29 cellular contexts compared by ENCODE assay signal in genomic region chr15:63124506-63124905, GRCh38.
"Had no signal": no experiment of that assay in that cellular context is flagged by ENCODE, and none has a peak within 500 bp of the region (broad histone marks: within the 10 kb centered on the region; RNA-seq: fewer than 3 reads in every experiment).

No MANE protein-coding gene starts in this region.

- H3K27ac Mint-ChIP-seq: immature natural killer cell; natural killer cell; stimulated activated naive B cell treated with anti-CD40 and anti-IgM and Interleukin-4, amounts not matched to agents 10 μg/mL and 1 μg/mL and 100 μg/mL, for 72 hours had no signal

- H3K4me3 Mint-ChIP-seq: stimulated activated naive B cell treated with anti-CD40 and anti-IgM and Interleukin-4, amounts not matched to agents 10 μg/mL and 1 μg/mL and 100 μg/mL, for 72 hours had no signal

- H3K9me3 ChIP-seq: lower lobe of right lung, pancreas, prostate gland, testis, thyroid gland, vagina had no signal

- H3K27me3 ChIP-seq: left lung, pancreas, stomach, testis, thyroid gland, transverse colon, upper lobe of left lung, vagina had no signal

- H3K27ac ChIP-seq: left lung, lower lobe of right lung, pancreas, prostate gland, skin epidermis, stomach, testis, thyroid gland, transverse colon, upper lobe of left lung, vagina had no signal

- H3K4me1 ChIP-seq: pancreas, prostate gland, testis had no signal

- FAIRE-seq: islet of Langerhans, kidney, pancreas had no signal

- H3K4me3 ChIP-seq: left lung, lower lobe of right lung, pancreas, prostate gland, skin epidermis, stomach, testis, thyroid gland, transverse colon, upper lobe of left lung, vagina had no signal

- H3K36me3 ChIP-seq: pancreas, prostate gland had no signal

- ATAC-seq: left colon; left lung; lower lobe of right lung; natural killer cell; pancreas; right cardiac atrium; sciatic nerve; stimulated activated naive B cell treated with anti-CD40 and anti-IgM and Interleukin-4, amounts not matched to agents 10 μg/mL and 1 μg/mL and 100 μg/mL, for 72 hours; stimulated activated naive CD8-positive, alpha-beta T cell treated with anti-CD3 and anti-CD28 coated beads, Interleukin-15, Interleukin-2, amounts not matched to agents 100 U/mL and 50 U/mL, for 24 hours had no signal

- H3K27me3 Mint-ChIP-seq: naive B cell; stimulated activated naive B cell treated with anti-CD40 and anti-IgM and Interleukin-4, amounts not matched to agents 10 μg/mL and 1 μg/mL and 100 μg/mL, for 72 hours had no signal

- DNase-seq: immature natural killer cell; kidney; left colon; left lung; lower lobe of right lung; mammary epithelial cell; mesenchymal stem cell; naive B cell; natural killer cell; pancreas; posterior cingulate gyrus; retina; right cardiac atrium; stimulated activated CD4-positive, alpha-beta T cell treated with anti-CD3 and anti-CD28 coated beads, Interleukin-12 subunit alpha, Interleukin-12 subunit beta, amount 100 ng/mL, for 4 hours; stimulated activated CD4-positive, alpha-beta T cell treated with anti-CD3 and anti-CD28 coated beads, Interleukin-15, amount 100 ng/mL, for 24 hours; stimulated activated CD4-positive, alpha-beta T cell treated with anti-CD3 and anti-CD28 coated beads, Interleukin-2, amount 100 ng/mL, for 24 hours; stimulated activated CD4-positive, alpha-beta T cell treated with anti-CD3 and anti-CD28 coated beads, Interleukin-4, amount 100 ng/mL, for 1 hour; stimulated activated naive B cell treated with anti-CD40 and anti-IgM and Interleukin-4, amounts not matched to agents 10 μg/mL and 1 μg/mL and 100 μg/mL, for 72 hours; stimulated activated naive CD8-positive, alpha-beta T cell treated with anti-CD3 and anti-CD28 coated beads, Interleukin-15, Interleukin-2, amounts not matched to agents 100 U/mL and 50 U/mL, for 24 hours; stomach; testis; thyroid gland; transverse colon had no signal
